21 cellular contexts compared by ENCODE assay signal in the genomic region with DNA sequence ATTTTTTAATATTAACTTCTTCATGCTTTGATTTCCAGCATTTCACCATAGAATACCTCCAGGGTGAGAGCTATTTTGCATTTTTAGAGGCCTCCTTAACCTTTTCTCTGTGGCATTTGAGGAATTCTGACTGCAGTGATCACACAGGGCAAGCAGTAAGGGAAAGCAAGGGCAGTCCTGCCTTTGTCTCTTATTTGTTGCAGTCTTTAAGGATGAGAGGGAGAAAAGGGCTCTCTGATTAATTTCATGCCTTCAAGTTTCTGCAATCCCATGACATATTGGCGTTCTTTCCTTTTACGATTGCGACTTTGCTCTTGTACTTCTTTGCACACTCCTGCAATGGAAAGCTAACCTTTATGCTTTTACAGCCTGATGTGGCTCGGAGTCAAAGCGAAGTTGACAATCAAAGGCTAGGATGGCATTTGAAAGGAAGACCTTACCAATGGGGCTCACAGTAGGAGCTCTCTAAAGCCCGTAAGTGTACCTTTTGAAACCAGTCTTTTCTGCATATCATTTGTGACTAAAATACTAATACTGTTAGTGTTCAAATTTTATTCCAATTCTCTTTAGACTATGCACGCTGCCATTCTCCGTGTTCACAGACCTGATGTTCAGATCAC.
DNase-seq lines count a peak whose midpoint lies in the region; ATAC-seq and TF ChIP-seq lines count a peak whose summit lies in the region.
"Had no signal": no experiment of that assay in that cellular context is flagged by ENCODE, and none has a peak within 500 bp of the region (broad histone marks: within the 10 kb centered on the region; RNA-seq: fewer than 3 reads in every experiment).

No MANE protein-coding gene starts in this region.

- no peaks in the 10 kb centered on the region for H3K36me3 ChIP-seq in HUES48 (ENCODE audit: control insufficient read depth, insufficient read depth, low read length)
- H3K36me3 ChIP-seq in ectodermal cell (ENCODE audit: control insufficient read depth, insufficient read depth, low read length), result no peaks in the 10 kb centered on the region
- H3K36me3 ChIP-seq in upper lobe of right lung, result no peaks in the 10 kb centered on the region
- H3K36me3 ChIP-seq in left lung, result no peaks in the 10 kb centered on the region
- H3K36me3 ChIP-seq: BLaER1 treated with 17β-estradiol and CSF1 and Interleukin-3, amounts not matched to agents 10 nM and 100 nM had no signal

- intact Hi-C loops in upper lobe of right lung (cut with DNase I) (no loop called here), left lung (cut with DNase I) (no loop called here)

- 46 to 53% methylated on average over 8 of the region's 8 CpGs for WGBS in ectodermal cell, 2 experiments

- peaks cover 15% of the 10 kb centered on the region for H3K4me1 ChIP-seq in HUES48 (ENCODE audit: control insufficient read depth, insufficient read depth, low read length)
- H3K4me1 ChIP-seq in ectodermal cell (ENCODE audit: control insufficient read depth, insufficient read depth, low read length), result peaks cover 8% of the 10 kb centered on the region
- H3K4me1 ChIP-seq in upper lobe of right lung, result no peaks in the 10 kb centered on the region
- no peaks in the 10 kb centered on the region for H3K4me1 ChIP-seq in left lung
- H3K4me1 ChIP-seq: A549 had no signal

- TF ChIP-seq CTCF in upper lobe of right lung (IDR thresholded peaks at IDR 0.05) (no peak), left lung (IDR thresholded peaks at IDR 0.05) (no peak)

- peak overlapping the region; percentile 22; the same call in 1 of the 2 replicates for H3K4me3 ChIP-seq in HUES48 (ENCODE audit: low read depth, low read length)
- no peak overlapping the region for H3K4me3 ChIP-seq in ectodermal cell (ENCODE audit: insufficient read depth, low read depth, low read length)
- H3K4me3 ChIP-seq in upper lobe of right lung, result no peak overlapping the region
- no peak overlapping the region for H3K4me3 ChIP-seq in left lung
- H3K4me3 ChIP-seq: A549; BLaER1 treated with 17β-estradiol and CSF1 and Interleukin-3, amounts not matched to agents 10 nM and 100 nM had no signal

- H3K9me3 ChIP-seq in HUES48 (ENCODE audit: control insufficient read depth, insufficient read depth, low read length) (peaks cover 18% of the 10 kb centered on the region), ectodermal cell (ENCODE audit: control insufficient read depth, low read length) (no peaks in the 10 kb centered on the region), upper lobe of right lung (no peaks in the 10 kb centered on the region), left lung (peaks cover 0 to 12% of the 10 kb centered on the region in 2 donors)
- H3K9me3 ChIP-seq: A549 had no signal

- H3K27ac ChIP-seq in HUES48 (ENCODE audit: low read depth, low read length) (peak overlapping the region; percentile 74), ectodermal cell (ENCODE audit: insufficient read depth, low read depth, low read length, poor library complexity, severe bottlenecking) (peak overlapping the region; percentile 47), upper lobe of right lung (no peak overlapping the region), left lung (no peak overlapping the region)
- H3K27ac ChIP-seq: A549; BLaER1 treated with 17β-estradiol and CSF1 and Interleukin-3, amounts not matched to agents 10 nM and 100 nM; KMS-11; RWPE1 had no signal

- peak; percentile 14 for DNase-seq in iPS-NIHi7 (ENCODE audit: extremely low spot score)
- DNase-seq in upper lobe of right lung, result no peak
- no peak for DNase-seq in left lung
- DNase-seq in NCI-H1048 (lab: John Stamatoyannopoulos, UW), result no peak
- DNase-seq: AML-193; CD4-positive, alpha-beta T cell; MM.1S; NCI-H1417; NCI-H1694; NCI-H2029 treated with DMSO at 0.1 percent for 48 hours; NCI-H446 treated with DMSO at 0.1 percent for 48 hours; NCI-H526 treated with DMSO at 0.1 percent for 48 hours; SHP77 had no signal

- ATAC-seq in upper lobe of right lung (no peak), GM21528 (IDR thresholded peaks at IDR 0.05; ENCODE audit: low FRiP score, unreplicated experiment) (no peak), left lung (no peak)
- ATAC-seq: A549, Panc1 had no signal

- H3K9ac ChIP-seq in HUES48 (ENCODE audit: low read depth, low read length), result no peak overlapping the region; the same call in 1 of the 2 replicates
- H3K9ac ChIP-seq: BLaER1 treated with 17β-estradiol and CSF1 and Interleukin-3, amounts not matched to agents 10 nM and 100 nM; KMS-11 had no signal

- H3K27me3 ChIP-seq in HUES48 (ENCODE audit: control insufficient read depth, insufficient read depth, low read length) (no peaks in the 10 kb centered on the region), ectodermal cell (ENCODE audit: control insufficient read depth, insufficient read depth, low read length, poor library complexity, severe bottlenecking) (no peaks in the 10 kb centered on the region), upper lobe of right lung (no peaks in the 10 kb centered on the region), left lung (no peaks in the 10 kb centered on the region)
- H3K27me3 ChIP-seq: BLaER1 treated with 17β-estradiol and CSF1 and Interleukin-3, amounts not matched to agents 10 nM and 100 nM had no signal

Comparison
In these comparisons a context has a peak if more than half of its experiments do, and no peak if none do; other contexts are left out.
1. H3K27ac ChIP-seq: peak in HUES48 (single experiment) and ectodermal cell (single experiment); none in upper lobe of right lung (single experiment) and left lung (0 of 2).